Comparison of ENCODE assay signal across 21 cellular contexts in genomic region chr13:51035469-51035868, GRCh38.
"Had no signal": no experiment of that assay in that cellular context is flagged by ENCODE, and none has a peak within 500 bp of the region (broad histone marks: within the 10 kb centered on the region; RNA-seq: fewer than 3 reads in every experiment).

No MANE protein-coding gene starts in this region.

- H3K9me3 ChIP-seq: gastrocnemius medialis, pancreas, prostate gland, testis had no signal

- H3K4me3 Mint-ChIP-seq: activated naive CD8-positive, alpha-beta T cell; mesothelial cell of epicardium; naive thymus-derived CD4-positive, alpha-beta T cell had no signal

- H3K4me1 ChIP-seq: gastrocnemius medialis, testis had no signal

- H3K36me3 Mint-ChIP-seq: activated naive CD8-positive, alpha-beta T cell; mesothelial cell of epicardium; naive thymus-derived CD4-positive, alpha-beta T cell had no signal

- H3K27me3 Mint-ChIP-seq: activated naive CD8-positive, alpha-beta T cell had no signal

- H3K36me3 ChIP-seq: gastrocnemius medialis, pancreas, prostate gland had no signal

- H3K4me1 Mint-ChIP-seq: mesothelial cell of epicardium had no signal

- H3K27ac ChIP-seq: gastrocnemius medialis, pancreas, prostate gland, testis had no signal

- ATAC-seq: gastrocnemius medialis; naive thymus-derived CD4-positive, alpha-beta T cell had no signal

- DNase-seq: activated CD4-positive, alpha-beta T cell treated with anti-CD3 and anti-CD28 coated beads for 4 hours; activated CD4-positive, alpha-beta T cell treated with anti-CD3 and anti-CD28 coated beads, Interleukin-2, amount 50 U/mL, for 48 hours; activated CD8-positive, alpha-beta memory T cell treated with anti-CD3 and anti-CD28 coated beads for 24 hours; activated effector memory CD4-positive, alpha-beta T cell treated with Interleukin-2 at 50 U/mL for 16 hours; activated naive CD4-positive, alpha-beta T cell treated with Interleukin-2 at 50 U/mL for 16 hours; anterior cingulate cortex; effector CD8-positive, alpha-beta T cell; gastrocnemius medialis; glutamatergic neuron; left colon; mammary epithelial cell; naive thymus-derived CD4-positive, alpha-beta T cell; pancreas; stimulated activated CD4-positive, alpha-beta T cell treated with anti-CD3 and anti-CD28 coated beads, Interleukin-2, amount 100 ng/mL, for 48 hours; stimulated activated naive CD4-positive, alpha-beta T cell treated with Interleukin-2 at 50 U/mL for 16 hours; T-helper 1 cell; testis; trophoblast cell had no signal

- H3K27me3 ChIP-seq: gastrocnemius medialis, pancreas, testis had no signal

- H3K27ac Mint-ChIP-seq: activated naive CD8-positive, alpha-beta T cell; mesothelial cell of epicardium; naive thymus-derived CD4-positive, alpha-beta T cell had no signal

- H3K9me3 Mint-ChIP-seq: mesothelial cell of epicardium; naive thymus-derived CD4-positive, alpha-beta T cell had no signal

- H3K4me3 ChIP-seq: gastrocnemius medialis, pancreas, prostate gland, testis had no signal
